Comparison of ENCODE assay signal across 21 cellular contexts in the genomic region with DNA sequence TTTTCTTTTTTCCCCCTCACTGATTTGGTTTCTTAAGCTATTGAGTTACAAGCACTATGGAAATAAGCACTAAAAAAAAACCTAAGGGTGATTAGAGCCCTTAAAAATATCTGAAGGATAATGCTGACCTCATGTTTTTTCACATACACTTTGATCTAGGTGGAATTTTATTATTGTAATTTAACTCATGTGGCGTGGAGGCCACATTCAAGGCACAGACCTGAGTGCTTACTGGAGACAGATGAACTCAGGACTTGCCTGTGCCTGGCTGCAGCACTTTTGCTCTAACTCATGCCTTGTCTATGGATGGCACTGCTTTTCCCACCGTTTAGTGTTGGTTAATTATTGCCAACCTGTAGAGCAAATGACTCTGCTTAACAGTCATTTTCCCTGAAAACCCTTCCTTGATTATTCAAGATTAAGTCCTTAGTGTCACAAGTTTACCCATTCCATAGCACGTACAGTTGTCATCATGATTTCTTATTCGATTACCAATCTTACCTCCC.
DNase-seq lines count a peak whose midpoint lies in the region; ATAC-seq and TF ChIP-seq lines count a peak whose summit lies in the region.
"Had no signal": no experiment of that assay in that cellular context is flagged by ENCODE, and none has a peak within 500 bp of the region (broad histone marks: within the 10 kb centered on the region; RNA-seq: fewer than 3 reads in every experiment).

No MANE protein-coding gene starts in this region.

- no peak for TF ChIP-seq CTCF in chondrocyte (IDR thresholded peaks at IDR 0.05)
- TF ChIP-seq CTCF in omental fat pad (IDR thresholded peaks at IDR 0.05), result no peak

- H3K4me3 Mint-ChIP-seq in chondrocyte (ENCODE audit: unreplicated experiment), result no peak overlapping the region
- H3K4me3 Mint-ChIP-seq: activated naive CD4-positive, alpha-beta T cell treated with anti-CD3 and anti-CD28 coated beads, Interleukin-2, amount 50 U/mL, for 24 hours; memory B cell; naive B cell had no signal

- H3K36me3 Mint-ChIP-seq in chondrocyte (ENCODE audit: low read depth), result peaks cover 5% of the 10 kb centered on the region
- H3K36me3 Mint-ChIP-seq: activated naive CD4-positive, alpha-beta T cell treated with anti-CD3 and anti-CD28 coated beads, Interleukin-2, amount 50 U/mL, for 24 hours; memory B cell; naive B cell had no signal

- CTCF ChIA-PET in HEK293T (lab: Yijun Ruan, JAX), result no interaction called here

- peaks cover 2% of the 10 kb centered on the region for H3K9me3 Mint-ChIP-seq in chondrocyte (ENCODE audit: low read depth)

- H3K4me1 Mint-ChIP-seq in chondrocyte (ENCODE audit: low read depth), result peaks cover 75% of the 10 kb centered on the region
- H3K4me1 Mint-ChIP-seq: activated naive CD4-positive, alpha-beta T cell treated with anti-CD3 and anti-CD28 coated beads, Interleukin-2, amount 50 U/mL, for 24 hours; memory B cell; naive B cell had no signal

- ATAC-seq in left lobe of liver (peak; percentile 82), omental fat pad (ENCODE audit: low FRiP score) (no peak)

- peak overlapping the region; percentile 52 for H3K27ac Mint-ChIP-seq in chondrocyte (ENCODE audit: unreplicated experiment)
- H3K27ac Mint-ChIP-seq: activated naive CD4-positive, alpha-beta T cell treated with anti-CD3 and anti-CD28 coated beads, Interleukin-2, amount 50 U/mL, for 24 hours; memory B cell; naive B cell had no signal

- no peak for DNase-seq in HEK293T (ENCODE audit: extremely low spot score)
- no peak for DNase-seq in chondrocyte (ENCODE audit: low spot score)
- DNase-seq in left lobe of liver (ENCODE audit: low spot score), result peak; percentile 55
- DNase-seq in renal cortical epithelial cell (ENCODE audit: low read depth), result peak; percentile 97
- DNase-seq in NCI-H345 treated with DMSO at 0.1 percent for 48 hours (lab: John Stamatoyannopoulos, UW; ENCODE audit: unreplicated experiment), result no peak
- no peak for DNase-seq in omental fat pad (ENCODE audit: low spot score)
- DNase-seq in mesenteric fat pad (ENCODE audit: low spot score), result no peak
- DNase-seq: activated CD4-positive, alpha-beta T cell treated with anti-CD3 and anti-CD28 coated beads, Interleukin-2, amount 50 U/mL, for 4 hours; activated CD8-positive, alpha-beta memory T cell treated with anti-CD3 and anti-CD28 coated beads, Interleukin-2, amount 50 U/mL, for 4 hours; anterior cingulate cortex; dermis blood vessel endothelial cell; Karpas-422; kidney; MV-4-11; naive B cell; NCI-H1694; ovary; stomach; tibial artery had no signal

- no peaks in the 10 kb centered on the region for H3K27me3 Mint-ChIP-seq in chondrocyte (ENCODE audit: low read depth)
- H3K27me3 Mint-ChIP-seq: activated naive CD4-positive, alpha-beta T cell treated with anti-CD3 and anti-CD28 coated beads, Interleukin-2, amount 50 U/mL, for 24 hours; memory B cell; naive B cell had no signal

- POLR2A ChIA-PET in HEK293T (lab: Yijun Ruan, JAX), result no interaction called here

TF ChIP-seq in HEK293T, 16 proteins besides CTCF, POLR2A, EP300 and RAD21:
- TF ChIP-seq FOXK2 (IDR thresholded peaks at IDR 0.05), result no peak
- no peak for TF ChIP-seq CTBP1 (IDR thresholded peaks at IDR 0.05; ENCODE audit: borderline replicate concordance)
- 0 out of 2 replicates have a peak, but pooled peaks have one; percentile 2 for TF ChIP-seq FOXM1 (IDR thresholded peaks at IDR 0.05; ENCODE audit: borderline replicate concordance)
- no peak for TF ChIP-seq TARDBP (IDR thresholded peaks at IDR 0.05)
- no peak for TF ChIP-seq ARNT (IDR thresholded peaks at IDR 0.05)
- no peak for TF ChIP-seq FOXA1 (IDR thresholded peaks at IDR 0.05)
- TF ChIP-seq NFRKB (IDR thresholded peaks at IDR 0.05), result no peak
- TF ChIP-seq BHLHE40 (IDR thresholded peaks at IDR 0.05; ENCODE audit: borderline replicate concordance), result no peak
- no peak for TF ChIP-seq HDGF (IDR thresholded peaks at IDR 0.05; ENCODE audit: borderline replicate concordance)

Comparison
In these comparisons a context has a peak if more than half of its experiments do, and no peak if none do; other contexts are left out.
1. DNase-seq: peak in left lobe of liver (single experiment) and renal cortical epithelial cell (single experiment); none in HEK293T (single experiment), chondrocyte (single experiment), NCI-H345 treated with DMSO at 0.1 percent for 48 hours (single experiment), omental fat pad (single experiment) and mesenteric fat pad (single experiment).